ENCODE assay signal across 29 cellular contexts in genomic region chr11:17696741-17697140, GRCh38. TPM values are rescaled to one million over a fixed set of nuclear protein-coding genes. Genes with fewer than 3 reads are reported as not detected.
"Had no signal": no experiment of that assay in that cellular context is flagged by ENCODE, and none has a peak within 500 bp of the region (broad histone marks: within the 10 kb centered on the region; RNA-seq: fewer than 3 reads in every experiment).

No MANE protein-coding gene starts in this region.

- H3K4me2 ChIP-seq: SK-N-SH had no signal

- H3K36me3 Mint-ChIP-seq: activated naive CD4-positive, alpha-beta T cell treated with anti-CD3 and anti-CD28 coated beads, Interleukin-2, amount 10 ng/mL, durations not matched to agents 7 days and 5 days; activated naive CD8-positive, alpha-beta T cell treated with anti-CD3 and anti-CD28 coated beads for 36 hours had no signal

- H3K9ac ChIP-seq: SK-N-SH had no signal

- H3K4me3 ChIP-seq: MG63 had no signal

- H3K27ac ChIP-seq: brain microvascular endothelial cell, VCaP had no signal

- H3K9me3 ChIP-seq: MG63, SK-N-SH had no signal

- ATAC-seq: activated CD4-positive, alpha-beta T cell treated with anti-CD3 and anti-CD28 coated beads for 36 hours; activated T-helper 17 cell treated with anti-CD3 and anti-CD28 coated beads, Interleukin-2, amount 50 U/mL, for 72 hours had no signal

- H3K36me3 ChIP-seq: brain microvascular endothelial cell, MG63 had no signal

- H3K27me3 ChIP-seq: MG63 had no signal

- H3K4me3 Mint-ChIP-seq: activated CD4-positive, alpha-beta memory T cell treated with anti-CD3 and anti-CD28 coated beads, Interleukin-2, amount 10 ng/mL, durations not matched to agents 7 days and 5 days; activated CD4-positive, alpha-beta T cell treated with anti-CD3 and anti-CD28 coated beads for 36 hours; activated naive CD4-positive, alpha-beta T cell treated with anti-CD3 and anti-CD28 coated beads, Interleukin-2, amount 10 ng/mL, durations not matched to agents 7 days and 5 days; activated naive CD8-positive, alpha-beta T cell treated with anti-CD3 and anti-CD28 coated beads for 36 hours; activated T-helper 17 cell treated with anti-CD3 and anti-CD28 coated beads, Interleukin-2, amount 50 U/mL, for 72 hours had no signal

- H3K9me3 Mint-ChIP-seq: activated CD4-positive, alpha-beta memory T cell treated with anti-CD3 and anti-CD28 coated beads, Interleukin-2, amount 10 ng/mL, durations not matched to agents 7 days and 5 days; activated naive CD4-positive, alpha-beta T cell treated with anti-CD3 and anti-CD28 coated beads, Interleukin-2, amount 10 ng/mL, durations not matched to agents 7 days and 5 days; activated naive CD8-positive, alpha-beta T cell treated with anti-CD3 and anti-CD28 coated beads for 36 hours; activated T-helper 17 cell treated with anti-CD3 and anti-CD28 coated beads, Interleukin-2, amount 50 U/mL, for 72 hours had no signal

- DNase-seq: activated CD4-positive, alpha-beta memory T cell treated with anti-CD3 and anti-CD28 coated beads, Interleukin-2, amount 10 ng/mL, durations not matched to agents 7 days and 5 days; activated CD4-positive, alpha-beta T cell treated with anti-CD3 and anti-CD28 coated beads for 36 hours; activated CD4-positive, alpha-beta T cell treated with anti-CD3 and anti-CD28 coated beads, Interleukin-2, amount 50 U/mL, for 1 hour; activated gamma-delta T cell treated with Interleukin-2 at 50 U/mL for 16 hours; activated naive CD4-positive, alpha-beta T cell treated with anti-CD3 and anti-CD28 coated beads, Interleukin-2, amount 10 ng/mL, durations not matched to agents 7 days and 5 days; activated naive CD8-positive, alpha-beta T cell treated with anti-CD3 and anti-CD28 coated beads for 36 hours; activated T-cell treated with anti-CD3 and anti-CD28 coated beads for 4 hours; activated T-cell treated with anti-CD3 and anti-CD28 coated beads, Interleukin-2, amount 50 U/mL, for 48 hours; brain microvascular endothelial cell; MG63; MV-4-11; NCI-H1092 treated with DMSO at 0.1 percent for 48 hours; NCI-H1417 treated with DMSO at 0.1 percent for 48 hours; NCI-H1694; NCI-H2029; NCI-H2107; NCI-H2171 treated with DMSO at 0.1 percent for 48 hours; NCI-H226; NCI-H526; NCI-H774; T-helper 1 cell had no signal

- H3K27ac Mint-ChIP-seq: activated CD4-positive, alpha-beta memory T cell treated with anti-CD3 and anti-CD28 coated beads, Interleukin-2, amount 10 ng/mL, durations not matched to agents 7 days and 5 days; activated CD4-positive, alpha-beta T cell treated with anti-CD3 and anti-CD28 coated beads for 36 hours; activated naive CD4-positive, alpha-beta T cell treated with anti-CD3 and anti-CD28 coated beads, Interleukin-2, amount 10 ng/mL, durations not matched to agents 7 days and 5 days; activated naive CD8-positive, alpha-beta T cell treated with anti-CD3 and anti-CD28 coated beads for 36 hours; activated T-helper 17 cell treated with anti-CD3 and anti-CD28 coated beads, Interleukin-2, amount 50 U/mL, for 72 hours had no signal

- H3K4me1 Mint-ChIP-seq: activated CD4-positive, alpha-beta memory T cell treated with anti-CD3 and anti-CD28 coated beads, Interleukin-2, amount 10 ng/mL, durations not matched to agents 7 days and 5 days; activated CD4-positive, alpha-beta T cell treated with anti-CD3 and anti-CD28 coated beads for 36 hours; activated naive CD4-positive, alpha-beta T cell treated with anti-CD3 and anti-CD28 coated beads, Interleukin-2, amount 10 ng/mL, durations not matched to agents 7 days and 5 days; activated naive CD8-positive, alpha-beta T cell treated with anti-CD3 and anti-CD28 coated beads for 36 hours; activated T-helper 17 cell treated with anti-CD3 and anti-CD28 coated beads, Interleukin-2, amount 50 U/mL, for 72 hours had no signal

RNA-seq across cellular contexts. Expression of gene MYOD1, which starts 22.6 kb away (rescaled TPM):
- total RNA-seq: activated CD4-positive, alpha-beta memory T cell treated with anti-CD3 and anti-CD28 coated beads, Interleukin-2, amount 10 ng/mL, durations not matched to agents 7 days and 5 days; activated CD4-positive, alpha-beta T cell treated with anti-CD3 and anti-CD28 coated beads for 36 hours; activated CD8-positive, alpha-beta memory T cell treated with anti-CD3 and anti-CD28 coated beads for 36 hours; activated naive CD8-positive, alpha-beta T cell treated with anti-CD3 and anti-CD28 coated beads for 36 hours; activated T-helper 17 cell treated with anti-CD3 and anti-CD28 coated beads, Interleukin-2, amount 50 U/mL, for 72 hours; OCI-LY7; T-helper 2 cell treated with Interferon-gamma antibody and Interleukin-4, amounts not matched to agents 100 ng/mL and 5 ng/mL, for 36 hours had no signal

RNA-seq across cellular contexts. Expression of gene KCNC1, which starts 37.8 kb away (rescaled TPM):
- total RNA-seq: activated CD4-positive, alpha-beta memory T cell treated with anti-CD3 and anti-CD28 coated beads, Interleukin-2, amount 10 ng/mL, durations not matched to agents 7 days and 5 days; activated CD4-positive, alpha-beta T cell treated with anti-CD3 and anti-CD28 coated beads for 36 hours; activated CD8-positive, alpha-beta memory T cell treated with anti-CD3 and anti-CD28 coated beads for 36 hours; activated naive CD8-positive, alpha-beta T cell treated with anti-CD3 and anti-CD28 coated beads for 36 hours; activated T-helper 17 cell treated with anti-CD3 and anti-CD28 coated beads, Interleukin-2, amount 50 U/mL, for 72 hours; NCI-H460; OCI-LY7; RPMI7951; T-helper 2 cell treated with Interferon-gamma antibody and Interleukin-4, amounts not matched to agents 100 ng/mL and 5 ng/mL, for 36 hours had no signal
